1 cellular context compared by ENCODE assay signal in genomic region chr6:90350689-90351554, GRCh38.
TF ChIP-seq lines count a peak whose summit lies in the region.

No MANE protein-coding gene starts in this region.

TF ChIP-seq in K562, 482 proteins besides CTCF, POLR2A, EP300 and RAD21 (continued from another document and continues in another):
- TF ChIP-seq, protein P1, sequence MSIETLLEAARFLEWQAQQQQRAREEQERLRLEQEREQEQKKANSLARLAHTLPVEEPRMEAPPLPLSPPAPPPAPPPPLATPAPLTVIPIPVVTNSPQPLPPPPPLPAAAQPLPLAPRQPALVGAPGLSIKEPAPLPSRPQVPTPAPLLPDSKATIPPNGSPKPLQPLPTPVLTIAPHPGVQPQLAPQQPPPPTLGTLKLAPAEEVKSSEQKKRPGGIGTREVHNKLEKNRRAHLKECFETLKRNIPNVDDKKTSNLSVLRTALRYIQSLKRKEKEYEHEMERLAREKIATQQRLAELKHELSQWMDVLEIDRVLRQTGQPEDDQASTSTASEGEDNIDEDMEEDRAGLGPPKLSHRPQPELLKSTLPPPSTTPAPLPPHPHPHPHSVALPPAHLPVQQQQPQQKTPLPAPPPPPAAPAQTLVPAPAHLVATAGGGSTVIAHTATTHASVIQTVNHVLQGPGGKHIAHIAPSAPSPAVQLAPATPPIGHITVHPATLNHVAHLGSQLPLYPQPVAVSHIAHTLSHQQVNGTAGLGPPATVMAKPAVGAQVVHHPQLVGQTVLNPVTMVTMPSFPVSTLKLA (conservative IDR thresholded peaks at IDR 0.05) = peak; percentile 39 to 41; a peak in 2 of 4 replicates
- TF ChIP-seq, protein P2, sequence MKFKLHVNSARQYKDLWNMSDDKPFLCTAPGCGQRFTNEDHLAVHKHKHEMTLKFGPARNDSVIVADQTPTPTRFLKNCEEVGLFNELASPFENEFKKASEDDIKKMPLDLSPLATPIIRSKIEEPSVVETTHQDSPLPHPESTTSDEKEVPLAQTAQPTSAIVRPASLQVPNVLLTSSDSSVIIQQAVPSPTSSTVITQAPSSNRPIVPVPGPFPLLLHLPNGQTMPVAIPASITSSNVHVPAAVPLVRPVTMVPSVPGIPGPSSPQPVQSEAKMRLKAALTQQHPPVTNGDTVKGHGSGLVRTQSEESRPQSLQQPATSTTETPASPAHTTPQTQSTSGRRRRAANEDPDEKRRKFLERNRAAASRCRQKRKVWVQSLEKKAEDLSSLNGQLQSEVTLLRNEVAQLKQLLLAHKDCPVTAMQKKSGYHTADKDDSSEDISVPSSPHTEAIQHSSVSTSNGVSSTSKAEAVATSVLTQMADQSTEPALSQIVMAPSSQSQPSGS (CRISPR knock-in tag; IDR thresholded peaks at IDR 0.05) = 0 out of 2 replicates have a peak, but pooled peaks have one; percentile 52
- 0 out of 2 replicates have a peak, but pooled peaks have one; percentile 15 for TF ChIP-seq EHMT2 (IDR thresholded peaks at IDR 0.05)
- no peak for TF ChIP-seq SIN3A (IDR thresholded peaks at IDR 0.05; ENCODE audit: borderline replicate concordance in 2 of 2, control insufficient read depth in 1 of 2, low read depth in 2 of 2, low read length in 2 of 2)
- peak in 1 of 2 experiments; percentile 51; a peak in 1 of 4 replicates for TF ChIP-seq RCOR1 (IDR thresholded peaks at IDR 0.05; ENCODE audit: borderline replicate concordance in 1 of 2, low read depth in 2 of 2, low read length in 2 of 2)
- no peak for TF ChIP-seq ZSCAN29 (IDR thresholded peaks at IDR 0.05)
- no peak for TF ChIP-seq RFX5 (IDR thresholded peaks at IDR 0.05; ENCODE audit: low read depth, low read length)
- no peak for TF ChIP-seq MCM5 (IDR thresholded peaks at IDR 0.05; ENCODE audit: low read depth)
- TF ChIP-seq DMBX1 (CRISPR knock-in tag; IDR thresholded peaks at IDR 0.05; ENCODE audit: borderline replicate concordance) = no peak
- peak; percentile 20; the same call in 1 of the 2 replicates for TF ChIP-seq LEF1 (IDR thresholded peaks at IDR 0.05)
- TF ChIP-seq, protein P3, sequence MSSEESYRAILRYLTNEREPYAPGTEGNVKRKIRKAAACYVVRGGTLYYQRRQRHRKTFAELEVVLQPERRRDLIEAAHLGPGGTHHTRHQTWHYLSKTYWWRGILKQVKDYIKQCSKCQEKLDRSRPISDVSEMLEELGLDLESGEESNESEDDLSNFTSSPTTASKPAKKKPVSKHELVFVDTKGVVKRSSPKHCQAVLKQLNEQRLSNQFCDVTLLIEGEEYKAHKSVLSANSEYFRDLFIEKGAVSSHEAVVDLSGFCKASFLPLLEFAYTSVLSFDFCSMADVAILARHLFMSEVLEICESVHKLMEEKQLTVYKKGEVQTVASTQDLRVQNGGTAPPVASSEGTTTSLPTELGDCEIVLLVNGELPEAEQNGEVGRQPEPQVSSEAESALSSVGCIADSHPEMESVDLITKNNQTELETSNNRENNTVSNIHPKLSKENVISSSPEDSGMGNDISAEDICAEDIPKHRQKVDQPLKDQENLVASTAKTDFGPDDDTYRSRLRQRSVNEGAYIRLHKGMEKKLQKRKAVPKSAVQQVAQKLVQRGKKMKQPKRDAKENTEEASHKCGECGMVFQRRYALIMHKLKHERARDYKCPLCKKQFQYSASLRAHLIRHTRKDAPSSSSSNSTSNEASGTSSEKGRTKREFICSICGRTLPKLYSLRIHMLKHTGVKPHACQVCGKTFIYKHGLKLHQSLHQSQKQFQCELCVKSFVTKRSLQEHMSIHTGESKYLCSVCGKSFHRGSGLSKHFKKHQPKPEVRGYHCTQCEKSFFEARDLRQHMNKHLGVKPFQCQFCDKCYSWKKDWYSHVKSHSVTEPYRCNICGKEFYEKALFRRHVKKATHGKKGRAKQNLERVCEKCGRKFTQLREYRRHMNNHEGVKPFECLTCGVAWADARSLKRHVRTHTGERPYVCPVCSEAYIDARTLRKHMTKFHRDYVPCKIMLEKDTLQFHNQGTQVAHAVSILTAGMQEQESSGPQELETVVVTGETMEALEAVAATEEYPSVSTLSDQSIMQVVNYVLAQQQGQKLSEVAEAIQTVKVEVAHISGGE (CRISPR knock-in tag; IDR thresholded peaks at IDR 0.05) = no peak
- TF ChIP-seq GABPB1 (CRISPR knock-in tag; IDR thresholded peaks at IDR 0.05) = peak; percentile 54; the same call in 1 of the 2 replicates
- TF ChIP-seq GMEB1 (CRISPR knock-in tag; IDR thresholded peaks at IDR 0.05) = no peak
- no peak for TF ChIP-seq ZNF347 (CRISPR knock-in tag; IDR thresholded peaks at IDR 0.05; ENCODE audit: low read depth)
- no peak for TF ChIP-seq ZNF263 (CRISPR knock-in tag; IDR thresholded peaks at IDR 0.05; ENCODE audit: borderline replicate concordance)
- TF ChIP-seq MTA1 (IDR thresholded peaks at IDR 0.05; ENCODE audit: borderline replicate concordance) = peak; percentile 46
- peak; percentile 83 for TF ChIP-seq BHLHE40 (IDR thresholded peaks at IDR 0.05; ENCODE audit: low read length)
- TF ChIP-seq, protein P4, sequence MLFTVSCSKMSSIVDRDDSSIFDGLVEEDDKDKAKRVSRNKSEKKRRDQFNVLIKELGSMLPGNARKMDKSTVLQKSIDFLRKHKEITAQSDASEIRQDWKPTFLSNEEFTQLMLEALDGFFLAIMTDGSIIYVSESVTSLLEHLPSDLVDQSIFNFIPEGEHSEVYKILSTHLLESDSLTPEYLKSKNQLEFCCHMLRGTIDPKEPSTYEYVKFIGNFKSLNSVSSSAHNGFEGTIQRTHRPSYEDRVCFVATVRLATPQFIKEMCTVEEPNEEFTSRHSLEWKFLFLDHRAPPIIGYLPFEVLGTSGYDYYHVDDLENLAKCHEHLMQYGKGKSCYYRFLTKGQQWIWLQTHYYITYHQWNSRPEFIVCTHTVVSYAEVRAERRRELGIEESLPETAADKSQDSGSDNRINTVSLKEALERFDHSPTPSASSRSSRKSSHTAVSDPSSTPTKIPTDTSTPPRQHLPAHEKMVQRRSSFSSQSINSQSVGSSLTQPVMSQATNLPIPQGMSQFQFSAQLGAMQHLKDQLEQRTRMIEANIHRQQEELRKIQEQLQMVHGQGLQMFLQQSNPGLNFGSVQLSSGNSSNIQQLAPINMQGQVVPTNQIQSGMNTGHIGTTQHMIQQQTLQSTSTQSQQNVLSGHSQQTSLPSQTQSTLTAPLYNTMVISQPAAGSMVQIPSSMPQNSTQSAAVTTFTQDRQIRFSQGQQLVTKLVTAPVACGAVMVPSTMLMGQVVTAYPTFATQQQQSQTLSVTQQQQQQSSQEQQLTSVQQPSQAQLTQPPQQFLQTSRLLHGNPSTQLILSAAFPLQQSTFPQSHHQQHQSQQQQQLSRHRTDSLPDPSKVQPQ (CRISPR knock-in tag; IDR thresholded peaks at IDR 0.05; ENCODE audit: borderline replicate concordance) = no peak
- TF ChIP-seq ZNF77 (CRISPR knock-in tag; IDR thresholded peaks at IDR 0.05) = no peak
- no peak for TF ChIP-seq ZC3H4 (CRISPR knock-in tag; IDR thresholded peaks at IDR 0.05; ENCODE audit: borderline replicate concordance)
- TF ChIP-seq CC2D1A (IDR thresholded peaks at IDR 0.05) = peak; percentile 21; the same call in 1 of the 2 replicates
- TF ChIP-seq TAL1 (IDR thresholded peaks at IDR 0.05) = no peak
- TF ChIP-seq, protein P5, sequence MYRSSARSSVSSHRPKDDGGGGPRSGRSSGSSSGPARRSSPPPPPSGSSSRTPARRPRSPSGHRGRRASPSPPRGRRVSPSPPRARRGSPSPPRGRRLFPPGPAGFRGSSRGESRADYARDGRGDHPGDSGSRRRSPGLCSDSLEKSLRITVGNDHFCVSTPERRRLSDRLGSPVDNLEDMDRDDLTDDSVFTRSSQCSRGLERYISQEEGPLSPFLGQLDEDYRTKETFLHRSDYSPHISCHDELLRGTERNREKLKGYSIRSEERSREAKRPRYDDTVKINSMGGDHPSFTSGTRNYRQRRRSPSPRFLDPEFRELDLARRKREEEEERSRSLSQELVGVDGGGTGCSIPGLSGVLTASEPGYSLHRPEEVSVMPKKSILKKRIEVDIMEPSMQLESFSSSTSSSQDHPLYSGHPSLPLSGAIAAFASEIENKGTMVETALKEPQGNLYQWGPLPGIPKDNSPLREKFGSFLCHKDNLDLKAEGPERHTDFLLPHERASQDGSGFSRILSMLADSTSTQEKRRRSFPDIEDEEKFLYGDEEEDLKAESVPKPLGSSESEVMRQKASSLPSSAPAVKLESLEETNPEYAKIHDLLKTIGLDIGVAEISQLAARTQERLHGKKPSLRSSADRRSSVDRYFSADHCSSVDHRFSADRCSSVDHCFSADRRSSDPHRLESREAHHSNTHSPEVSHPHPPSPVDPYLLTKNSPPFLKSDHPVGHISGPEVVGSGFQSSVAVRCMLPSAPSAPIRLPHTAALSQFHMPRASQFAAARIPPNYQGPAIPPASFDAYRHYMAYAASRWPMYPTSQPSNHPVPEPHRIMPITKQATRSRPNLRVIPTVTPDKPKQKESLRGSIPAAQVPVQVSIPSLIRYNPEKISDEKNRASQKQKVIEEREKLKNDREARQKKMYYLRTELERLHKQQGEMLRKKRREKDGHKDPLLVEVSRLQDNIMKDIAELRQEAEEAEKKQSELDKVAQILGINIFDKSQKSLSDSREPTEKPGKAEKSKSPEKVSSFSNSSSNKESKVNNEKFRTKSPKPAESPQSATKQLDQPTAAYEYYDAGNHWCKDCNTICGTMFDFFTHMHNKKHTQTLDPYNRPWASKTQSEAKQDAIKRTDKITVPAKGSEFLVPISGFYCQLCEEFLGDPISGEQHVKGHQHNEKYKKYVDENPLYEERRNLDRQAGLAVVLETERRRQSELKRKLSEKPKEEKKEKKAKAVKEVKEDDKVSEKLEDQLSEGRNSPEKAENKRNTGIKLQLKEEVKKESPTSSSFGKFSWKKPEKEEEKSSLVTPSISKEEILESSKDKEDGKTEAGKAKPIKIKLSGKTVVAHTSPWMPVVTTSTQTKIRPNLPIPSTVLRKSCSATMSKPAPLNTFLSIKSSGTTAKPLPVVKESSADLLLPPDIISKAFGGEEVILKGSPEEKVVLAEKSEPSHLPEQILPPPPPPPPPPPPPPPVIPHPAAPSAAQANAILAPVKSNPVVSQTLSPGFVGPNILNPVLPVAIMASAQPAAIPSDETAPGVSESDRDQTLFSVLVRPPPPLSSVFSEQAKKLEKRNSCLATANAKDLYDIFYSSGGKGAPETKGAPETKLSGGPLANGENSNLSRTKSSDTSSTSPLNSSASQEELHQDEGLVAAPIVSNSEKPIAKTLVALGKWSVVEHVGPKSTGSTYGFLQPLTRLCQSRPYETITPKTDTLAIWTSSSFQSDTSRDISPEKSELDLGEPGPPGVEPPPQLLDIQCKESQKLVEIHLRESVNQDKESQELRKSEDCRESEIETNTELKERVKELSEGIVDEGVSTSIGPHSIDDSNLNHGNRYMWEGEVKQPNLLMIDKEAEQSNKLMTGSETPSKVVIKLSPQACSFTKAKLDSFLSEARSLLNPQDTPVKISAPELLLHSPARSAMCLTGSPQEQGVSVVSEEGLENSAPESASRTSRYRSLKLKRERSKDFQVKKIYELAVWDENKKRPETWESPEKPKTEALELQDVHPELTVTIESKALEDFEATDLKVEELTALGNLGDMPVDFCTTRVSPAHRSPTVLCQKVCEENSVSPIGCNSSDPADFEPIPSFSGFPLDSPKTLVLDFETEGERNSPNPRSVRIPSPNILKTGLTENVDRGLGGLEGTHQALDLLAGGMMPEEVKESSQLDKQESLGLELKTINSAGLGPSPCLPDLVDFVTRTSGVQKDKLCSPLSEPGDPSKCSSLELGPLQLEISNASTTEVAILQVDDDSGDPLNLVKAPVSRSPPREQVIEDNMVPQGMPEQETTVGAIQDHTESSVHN (IDR thresholded peaks at IDR 0.05; ENCODE audit: borderline replicate concordance in 1 of 2, low read depth in 1 of 2) = peak in 1 of 2 experiments; percentile 58; a peak in 1 of 4 replicates
- no peak for TF ChIP-seq ZNF224 (CRISPR knock-in tag; IDR thresholded peaks at IDR 0.05)
- TF ChIP-seq, protein P6, sequence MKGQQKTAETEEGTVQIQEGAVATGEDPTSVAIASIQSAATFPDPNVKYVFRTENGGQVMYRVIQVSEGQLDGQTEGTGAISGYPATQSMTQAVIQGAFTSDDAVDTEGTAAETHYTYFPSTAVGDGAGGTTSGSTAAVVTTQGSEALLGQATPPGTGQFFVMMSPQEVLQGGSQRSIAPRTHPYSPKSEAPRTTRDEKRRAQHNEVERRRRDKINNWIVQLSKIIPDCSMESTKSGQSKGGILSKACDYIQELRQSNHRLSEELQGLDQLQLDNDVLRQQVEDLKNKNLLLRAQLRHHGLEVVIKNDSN (CRISPR knock-in tag; IDR thresholded peaks at IDR 0.05) = peak; percentile 48
- TF ChIP-seq SRSF9 (IDR thresholded peaks at IDR 0.05; ENCODE audit: borderline replicate concordance, low read depth, low read length) = no peak
- TF ChIP-seq ZNF408 (CRISPR knock-in tag; IDR thresholded peaks at IDR 0.05; ENCODE audit: low read depth) = no peak
- TF ChIP-seq SIN3B (IDR thresholded peaks at IDR 0.05; ENCODE audit: low read depth) = no peak
- TF ChIP-seq KLF16 (IDR thresholded peaks at IDR 0.05) = no peak
- TF ChIP-seq JUND (IDR thresholded peaks at IDR 0.05; ENCODE audit: borderline replicate concordance, low read depth, low read length) = peak; percentile 57
- peak; percentile 48; the same call in 2 of the 3 replicates for TF ChIP-seq JUND (tag; IDR thresholded peaks at IDR 0.05; ENCODE audit: borderline replicate concordance, low read depth, low read length)
- TF ChIP-seq RNF2 (IDR thresholded peaks at IDR 0.05) = no peak
- no peak for TF ChIP-seq CBX2 (IDR thresholded peaks at IDR 0.05; ENCODE audit: insufficient read depth, low read length, poor library complexity, severe bottlenecking)
